22 cellular contexts compared by ENCODE assay signal in genomic region chr10:38147686-38148085, GRCh38.
"Had no signal": no experiment of that assay in that cellular context is flagged by ENCODE, and none has a peak within 500 bp of the region (broad histone marks: within the 10 kb centered on the region; RNA-seq: fewer than 3 reads in every experiment).

No MANE protein-coding gene starts in this region.

- H3K27me3 Mint-ChIP-seq: activated naive CD8-positive, alpha-beta T cell; effector memory CD8-positive, alpha-beta T cell had no signal

- H3K4me3 Mint-ChIP-seq: activated naive CD8-positive, alpha-beta T cell; effector memory CD8-positive, alpha-beta T cell; nephron; T-helper 1 cell treated with Interleukin-12 subunit alpha and Interleukin-12 subunit beta and Interleukin-4 antibody, amounts not matched to agents 30 μg/mL and 1 μg/mL, for 36 hours had no signal

- ATAC-seq: body of pancreas; effector memory CD8-positive, alpha-beta T cell; heart right ventricle; left lung; lower lobe of right lung; mucosa of descending colon; right lobe of liver had no signal

- H3K4me1 Mint-ChIP-seq: nephron had no signal

- H3K27ac Mint-ChIP-seq: activated naive CD8-positive, alpha-beta T cell; effector memory CD8-positive, alpha-beta T cell; nephron had no signal

- DNase-seq: activated CD4-positive, alpha-beta T cell treated with anti-CD3 and anti-CD28 coated beads for 4 hours; activated CD4-positive, alpha-beta T cell treated with anti-CD3 and anti-CD28 coated beads, Interleukin-2, amount 50 U/mL, for 48 hours; activated CD8-positive, alpha-beta memory T cell treated with anti-CD3 and anti-CD28 coated beads for 24 hours; activated effector memory CD4-positive, alpha-beta T cell treated with Interleukin-2 at 50 U/mL for 16 hours; activated naive CD4-positive, alpha-beta T cell treated with Interleukin-2 at 50 U/mL for 16 hours; aorta; body of pancreas; effector memory CD8-positive, alpha-beta T cell; heart right ventricle; kidney glomerular epithelial cell; left lung; lower lobe of right lung; mesendoderm; mucosa of descending colon; right lobe of liver; stimulated activated CD4-positive, alpha-beta T cell treated with anti-CD3 and anti-CD28 coated beads, Interleukin-2, amount 100 ng/mL, for 48 hours; stimulated activated naive CD4-positive, alpha-beta T cell treated with Interleukin-2 at 50 U/mL for 16 hours; T-helper 9 cell; upper lobe of left lung had no signal
